ENCODE assay signal across 7 cellular contexts in genomic region chr10:68955786-68956532, GRCh38.
DNase-seq lines count a peak whose midpoint lies in the region; ATAC-seq, FAIRE-seq and TF ChIP-seq lines count a peak whose summit lies in the region.

Gene DDX21 (plus strand): TSS chr10:68956170. CDS start chr10:68956226, 56 bp downstream.

- FAIRE-seq in GM18507 (lab: Jason Lieb, UNC), result peak; percentile 91

- peak; percentile 79 for ATAC-seq in HG02981 (IDR thresholded peaks at IDR 0.05; ENCODE audit: unreplicated experiment)

- TF ChIP-seq CTCF in astrocyte of the cerebellum (IDR thresholded peaks at IDR 0.05; ENCODE audit: low read depth, low read length, missing control alignments) (peak; percentile 73), retinal pigment epithelial cell (conservative IDR thresholded peaks at IDR 0.05; ENCODE audit: low read depth, low read length) (peak; percentile 60)

- in situ Hi-C loops in astrocyte of the cerebellum (cut with HindIII; ENCODE audit: low sequenced_read_pairs), result no loop called here

- H3K4me3 ChIP-seq in astrocyte of the cerebellum (ENCODE audit: low read depth, low read length) (peak within 1 kb of the TSS; percentile 85), retinal pigment epithelial cell (ENCODE audit: low read length) (peak within 1 kb of the TSS; percentile 97)

- DNase-seq in GM18507 (ENCODE audit: extremely low spot score, insufficient read length, low read depth) (peak; percentile 85), NCI-H2029 (lab: John Stamatoyannopoulos, UW) (peak; percentile 64), T-helper 22 cell (ENCODE audit: low read depth) (peak; percentile 85), astrocyte of the cerebellum (ENCODE audit: low read depth) (peak; percentile 80), hippocampal formation (lab: John Stamatoyannopoulos, UW) (peak; percentile 86 to 87), retinal pigment epithelial cell (ENCODE audit: low read depth) (peak; percentile 81)

Comparison
In these comparisons a context has a peak if more than half of its experiments do, and no peak if none do; other contexts are left out.
1. Peak in every context shown above with its lines: DNase-seq, ATAC-seq and H3K4me3 ChIP-seq.